In the genomic region with DNA sequence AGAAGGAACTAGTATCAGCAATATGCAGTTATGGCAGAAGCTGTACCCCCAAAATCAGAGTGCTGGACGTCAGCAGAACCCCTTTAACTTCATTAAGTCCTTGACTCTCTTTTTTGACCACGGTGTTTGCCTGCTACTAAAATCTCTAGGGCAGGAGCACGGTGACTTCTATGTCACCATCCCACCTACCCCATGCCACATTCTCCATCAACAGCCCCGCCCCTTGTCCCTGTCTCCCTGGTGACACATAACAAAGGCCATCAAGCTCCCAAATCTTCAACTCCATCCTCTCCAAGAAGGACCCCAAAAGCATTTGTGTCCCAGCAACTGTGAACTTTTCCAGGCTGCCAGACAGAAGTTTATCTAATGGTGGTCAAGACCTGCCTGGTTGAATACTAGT, we compare ENCODE assay signal across 13 cellular contexts. TPM values are rescaled to one million over a fixed set of nuclear protein-coding genes. Genes with fewer than 3 reads are reported as not detected.
A peak's percentile ranks its signal among the peaks of the same experiment; 100 is the strongest.
DNase-seq lines count a peak whose midpoint lies in the region; ATAC-seq, FAIRE-seq and TF ChIP-seq lines count a peak whose summit lies in the region.
"Had no signal": no experiment of that assay in that cellular context is flagged by ENCODE, and none has a peak within 500 bp of the region (broad histone marks: within the 10 kb centered on the region; RNA-seq: fewer than 3 reads in every experiment).

No MANE protein-coding gene starts in this region.

- CTCF ChIA-PET in GM12878 (lab: Yijun Ruan, JAX): interaction anchor here (1.0 to 2.7 kb wide), 9 partner anchors 12 to 284 kb away, joined by 3 to 9 read pairs (median 5); no protein-coding TSS in a partner anchor

- H3K4me2 ChIP-seq in MM.1S (ENCODE audit: low read depth, low read length): peak overlapping the region; percentile 91
- peak overlapping the region; percentile 98 for H3K4me2 ChIP-seq in GM12878 (ENCODE audit: control insufficient read depth, insufficient read depth)

- H3F3A ChIP-seq in MM.1S (ENCODE audit: insufficient read depth, low read length): peaks cover 47% of the 10 kb centered on the region

- ATAC-seq in GM12878 (peak; percentile 15), SK-N-SH treated with all-trans-retinoic acid at 6 μM for 48 hours (no peak)

- H2AFZ ChIP-seq in MM.1S (ENCODE audit: low read length) (no peak overlapping the region), GM12878 (ENCODE audit: control insufficient read depth, low read depth, low read length) (no peak overlapping the region)

- H3K79me2 ChIP-seq in MM.1S (ENCODE audit: low read length): peaks cover 11% of the 10 kb centered on the region
- no peaks in the 10 kb centered on the region; the same call in none of the 2 replicates for H3K79me2 ChIP-seq in GM12878 (ENCODE audit: control insufficient read depth, insufficient read depth, low read length)

- H3K9me3 ChIP-seq in MM.1S (replicated peaks; ENCODE audit: insufficient read depth, low read length) (no peaks in the 10 kb centered on the region), GM12878 (replicated peaks; ENCODE audit: control insufficient read depth, insufficient read depth, low read length) (no peaks in the 10 kb centered on the region), spleen (no peaks in the 10 kb centered on the region)

- H3K36me3 ChIP-seq in GM06990 (ENCODE audit: control insufficient read depth, insufficient read depth, low read length): no peaks in the 10 kb centered on the region
- H3K36me3 ChIP-seq in MM.1S (replicated peaks; ENCODE audit: insufficient read depth, low read length): no peaks in the 10 kb centered on the region
- H3K36me3 ChIP-seq in GM12878 (ENCODE audit: control insufficient read depth in 2 of 2, insufficient read depth in 2 of 2, low read length in 1 of 2): no peaks in the 10 kb centered on the region
- H3K36me3 ChIP-seq in spleen: peaks cover 0 to 10% (median 0%) of the 10 kb centered on the region in 6 donors

- TF ChIP-seq RAD21 in GM12878 (IDR thresholded peaks at IDR 0.05; ENCODE audit: insufficient read depth, low read depth, low read length): no peak

- DNase-seq in GM06990 (ENCODE audit: extremely low read depth, insufficient read length) (no peak), MM.1S (no peak), GM12878 (ENCODE audit: low read depth, low spot score) (no peak), spleen (no peak), AG08396 (ENCODE audit: low spot score) (no peak), HUDEP-2 (lab: John Stamatoyannopoulos, UW; ENCODE audit: unreplicated experiment in 76 of 76) (no peak)
- DNase-seq: activated CD4-positive, CD25-positive, alpha-beta regulatory T cell; NCI-H1436; NCI-H526 treated with DMSO at 0.1 percent for 48 hours; stimulated activated CD4-positive, alpha-beta T cell treated with anti-CD3 and anti-CD28 coated beads, Interleukin-4, amount 100 ng/mL, for 24 hours had no signal

- no peaks in the 10 kb centered on the region for H3K9me2 ChIP-seq in MM.1S (replicated peaks; ENCODE audit: insufficient read depth, low read length)

- H3K9ac ChIP-seq in MM.1S (ENCODE audit: low read length): peak overlapping the region; percentile 74; the same call in 1 of the 2 replicates
- peak overlapping the region; percentile 73 for H3K9ac ChIP-seq in GM12878 (ENCODE audit: control insufficient read depth, insufficient read depth, low read length)

- intact Hi-C loops in GM12878 (cut with micrococcal nuclease; ENCODE audit: unreplicated experiment): loop anchor here (2.0 to 10.0 kb wide), 3 partner anchors 24 to 146 kb away; a partner anchor contains a TSS
- intact Hi-C loops in spleen (cut with DNase I; ENCODE audit: low total_unique reads): no loop called here

- TF ChIP-seq CTCF in GM06990 (IDR thresholded peaks at IDR 0.05; ENCODE audit: insufficient read depth, low read length, poor library complexity, severe bottlenecking) (no peak), MM.1S (IDR thresholded peaks at IDR 0.05; ENCODE audit: low read length) (no peak), GM12878 (IDR thresholded peaks at IDR 0.05 in 2 of 3, conservative IDR thresholded peaks at IDR 0.05 in 1 of 3; ENCODE audit: control insufficient read depth in 2 of 3, extremely low read depth in 1 of 3, insufficient read depth in 1 of 3, low read depth in 3 of 3, low read length in 3 of 3) (no peak), spleen (IDR thresholded peaks at IDR 0.05 in 8 of 11, conservative IDR thresholded peaks at IDR 0.05 in 3 of 11) (no peak)

- H3K27me3 ChIP-seq in GM06990 (replicated peaks; ENCODE audit: control insufficient read depth, insufficient read depth, low read length) (no peaks in the 10 kb centered on the region), MM.1S (replicated peaks; ENCODE audit: insufficient read depth, low read length) (no peaks in the 10 kb centered on the region), GM12878 (replicated peaks in 1 of 2; ENCODE audit: control insufficient read depth in 2 of 2, insufficient read depth in 2 of 2, low read length in 1 of 2) (no peaks in the 10 kb centered on the region), spleen (replicated peaks in 1 of 7) (no peaks in the 10 kb centered on the region)

- H3K4me3 ChIP-seq in GM06990 (replicated peaks; ENCODE audit: low read depth, low read length) (peak overlapping the region; percentile 40), MM.1S (ENCODE audit: low read length) (peak overlapping the region; percentile 70), GM12878 (peak overlapping the region; percentile 69; the same call in 1 of the 2 replicates), spleen (peak overlapping the region in 7 of 8 donors; percentile 23 to 77 (median 43))
- H3K4me3 ChIP-seq: coronary artery had no signal

- in situ Hi-C loops in GM12878 (cut with MboI): no loop called here

- TF ChIP-seq POLR2A in GM12878 (IDR thresholded peaks at IDR 0.05; ENCODE audit: low read depth, low read length) (no peak), spleen (IDR thresholded peaks at IDR 0.05) (no peak)

- H3K27ac ChIP-seq in MM.1S (ENCODE audit: low read length) (peak overlapping the region; percentile 97; the same call in 1 of the 2 replicates), GM12878 (ENCODE audit: control insufficient read depth, insufficient read depth) (peak overlapping the region; percentile 95), spleen (peak overlapping the region; percentile 69 to 93 (median 84))

- POLR2A ChIA-PET in GM12878 (lab: Charles Lee): interaction anchor here (0.6 to 3.6 kb wide), 7 partner anchors 10 to 414 kb away, joined by 3 to 22 read pairs (median 4); no protein-coding TSS in a partner anchor

- no peak for TF ChIP-seq EP300 in GM12878 (IDR thresholded peaks at IDR 0.05; ENCODE audit: borderline replicate concordance in 1 of 2, control insufficient read depth in 1 of 2, low read depth in 2 of 2, low read length in 2 of 2)

- H3K4me1 ChIP-seq in MM.1S (ENCODE audit: low read length): peaks cover 32% of the 10 kb centered on the region
- H3K4me1 ChIP-seq in GM12878 (ENCODE audit: control insufficient read depth, insufficient read depth, low read length): peaks cover 45% of the 10 kb centered on the region
- H3K4me1 ChIP-seq in spleen: peaks cover 16 to 87% (median 70%) of the 10 kb centered on the region in 6 donors

- SMC1A ChIA-PET in GM12878 (lab: Charles Lee; ENCODE audit: uncharacterized antibody, unreplicated experiment): interaction anchor here (1.0 to 5.2 kb wide), 10 partner anchors 11 to 283 kb away, joined by 3 to 25 read pairs (median 7); no protein-coding TSS in a partner anchor

- H4K20me1 ChIP-seq in MM.1S (ENCODE audit: insufficient read depth, low read length): no peaks in the 10 kb centered on the region
- no peaks in the 10 kb centered on the region for H4K20me1 ChIP-seq in GM12878 (ENCODE audit: control insufficient read depth, insufficient read depth)

- 39% methylated on average over 4 of the region's 4 CpGs for WGBS in GM12878 (ENCODE audit: insufficient coverage, insufficient replicate concordance, low lambda C conversion rate, missing lambda C conversion rate)
- WGBS in spleen, 5 donors: 41 to 59% (median 53%) methylated on average over 4 of the region's 4 CpGs

- FAIRE-seq in GM12878 (lab: Jason Lieb, UNC): no peak
- FAIRE-seq: HTR-8/SVneo had no signal

- RAD21 ChIA-PET in GM12878 (lab: Charles Lee; ENCODE audit: unreplicated experiment): interaction anchor here (0.7 to 3.5 kb wide), 7 partner anchors 10 to 283 kb away, joined by 3 to 27 read pairs (median 7); no protein-coding TSS in a partner anchor

- BruUV-seq in GM12878 (replicated peaks; lab: Mats Ljungman, UMichigan): no TSS peak

RNA-seq across cellular contexts. Expression of a gene that starts 0.9 kb away (rescaled TPM):
- 44.9 and 47.6 TPM in 2 replicates for total RNA-seq in GM12878 (2013; cell fraction: nucleolus; rRNA removed)
- total RNA-seq in GM12878 (2014; rRNA removed) (10.2 and 10.3 TPM in 2 replicates), GM12878 (2014; rRNA removed; fragmentation: Illumina TruSeq; extraction: Trizol) (7.2 and 8.1 TPM in 2 replicates), GM12878 (2021) (24.5 and 24.7 TPM in 2 replicates), spleen (100 to 1,000 TPM; 115 to 187 (median 166) TPM)
- polyA plus RNA-seq in GM12878 (2011; ENCODE audit: low read depth): 6.7 TPM
- polyA plus RNA-seq in GM12878 (2011; rRNA removed) (6.2 and 10.4 TPM in 2 replicates), GM12878 (2014; fragmentation: Illumina TruSeq; extraction: Trizol) (21.2 and 21.4 TPM in 2 replicates), GM12878 (2014; fragmentation: Nextera tagmentation; extraction: Ambion mirVana) (1 to 10 TPM; 5.5 to 7.1 TPM), GM12878 (2014; rRNA removed) (12.6 and 16.5 TPM in 2 replicates), GM12878 (2016; fragmentation: Nextera tagmentation; extraction: Ambion mirVana) (1 to 10 TPM; 7.0 to 7.5 TPM), spleen (10 to 100 TPM; 22.0 to 30.2 (median 22.7) TPM)
- 8.6 and 10.3 TPM in 2 replicates for polyA plus RNA-seq in GM12878 (2011; cell fraction: cytosol; rRNA removed)
- 19.1 and 19.2 TPM in 2 replicates for polyA plus RNA-seq in GM12878 (2011; cell fraction: nucleus; rRNA removed)
- polyA plus RNA-seq in GM12878 (2012): 9.1 and 9.4 TPM in 2 replicates
- polyA minus RNA-seq in GM12878 (2011; rRNA and poly(A)+ RNA removed): 12.4 and 14.8 TPM in 2 replicates
- polyA minus RNA-seq in GM12878 (2011; cell fraction: cytosol; rRNA and poly(A)+ RNA removed): 4.9 and 8.8 TPM in 2 replicates
- 5.1 and 10.0 TPM in 2 replicates for polyA minus RNA-seq in GM12878 (2011; cell fraction: nucleus; rRNA and poly(A)+ RNA removed)

RNA-seq across cellular contexts. Expression of a gene that starts 59.3 kb away (rescaled TPM):
- 56.3 and 58.2 TPM in 2 replicates for total RNA-seq in GM12878 (2013; cell fraction: nucleolus; rRNA removed)
- total RNA-seq in GM12878 (2014; rRNA removed): 47.8 and 54.1 TPM in 2 replicates
- 25.8 and 27.1 TPM in 2 replicates for total RNA-seq in GM12878 (2014; rRNA removed; fragmentation: Illumina TruSeq; extraction: Trizol)
- total RNA-seq in GM12878 (2021): 46.4 and 47.0 TPM in 2 replicates
- polyA plus RNA-seq in GM12878 (2011; ENCODE audit: low read depth): 24.2 TPM
- polyA plus RNA-seq in GM12878 (2011; rRNA removed): 45.2 and 67.4 TPM in 2 replicates
- polyA plus RNA-seq in GM12878 (2011; cell fraction: cytosol; rRNA removed): 116 and 117 TPM in 2 replicates
- polyA plus RNA-seq in GM12878 (2011; cell fraction: nucleus; rRNA removed): 86.4 and 97.9 TPM in 2 replicates
- polyA plus RNA-seq in GM12878 (2012): 34.6 and 42.2 TPM in 2 replicates
- 8.9 and 27.4 TPM in 2 replicates for polyA plus RNA-seq in GM12878 (2014; fragmentation: Illumina TruSeq; extraction: Trizol)
- 1 to 10 TPM; 1.7 to 7.7 TPM for polyA plus RNA-seq in GM12878 (2014; fragmentation: Nextera tagmentation; extraction: Ambion mirVana)
- 51.9 and 52.8 TPM in 2 replicates for polyA plus RNA-seq in GM12878 (2014; rRNA removed)
- 10 to 100 TPM; 67.3 to 68.0 TPM for polyA plus RNA-seq in GM12878 (2016; fragmentation: Nextera tagmentation; extraction: Ambion mirVana)
- 30.0 and 58.2 TPM in 2 replicates for polyA minus RNA-seq in GM12878 (2011; rRNA and poly(A)+ RNA removed)
- 19.0 and 20.8 TPM in 2 replicates for polyA minus RNA-seq in GM12878 (2011; cell fraction: cytosol; rRNA and poly(A)+ RNA removed)
- polyA minus RNA-seq in GM12878 (2011; cell fraction: nucleus; rRNA and poly(A)+ RNA removed): 27.0 and 38.5 TPM in 2 replicates
- 10 to 100 TPM; 27.9 to 40.8 (median 31.6) TPM for total RNA-seq in spleen
- polyA plus RNA-seq in spleen: 10 to 100 TPM; 25.4 to 47.6 (median 33.0) TPM
